11 cellular contexts compared by ENCODE assay signal in genomic region chr5:117077142-117077541, GRCh38.
DNase-seq lines count a peak whose midpoint lies in the region; ATAC-seq, FAIRE-seq and TF ChIP-seq lines count a peak whose summit lies in the region.
"Had no signal": no experiment of that assay in that cellular context is flagged by ENCODE, and none has a peak within 500 bp of the region (broad histone marks: within the 10 kb centered on the region; RNA-seq: fewer than 3 reads in every experiment).

No MANE protein-coding gene starts in this region.

- TF ChIP-seq EP300 in SK-N-SH (IDR thresholded peaks at IDR 0.05; ENCODE audit: borderline replicate concordance in 1 of 2, low read depth in 1 of 2, low read length in 1 of 2), result no peak

- H3K4me1 ChIP-seq in SK-N-SH (ENCODE audit: control insufficient read depth in 1 of 2, insufficient read depth in 2 of 2, low read depth in 1 of 2, low read length in 1 of 2) (no peaks in the 10 kb centered on the region), smooth muscle cell (ENCODE audit: low read depth) (no peaks in the 10 kb centered on the region)
- H3K4me1 ChIP-seq: BLaER1 treated with 17β-estradiol and CSF1 and Interleukin-3, amounts not matched to agents 10 nM and 100 nM had no signal

- no peak for FAIRE-seq in bronchial epithelial cell (lab: Jason Lieb, UNC)

- H3K4me3 ChIP-seq in SK-N-SH (ENCODE audit: low read depth in 2 of 2, low read length in 1 of 2) (peak overlapping the region in 1 of 2 experiments; percentile 13; a peak in 1 of 4 replicates), bronchial epithelial cell (ENCODE audit: low read depth, low read length) (no peak overlapping the region), smooth muscle cell (no peak overlapping the region)
- H3K4me3 ChIP-seq: BLaER1 treated with 17β-estradiol and CSF1 and Interleukin-3, amounts not matched to agents 10 nM and 100 nM had no signal

- CTCF ChIA-PET in SK-N-SH (lab: Yijun Ruan, JAX), result no interaction called here

- H3K9me3 ChIP-seq in SK-N-SH (no peaks in the 10 kb centered on the region), smooth muscle cell (replicated peaks; ENCODE audit: low read depth) (no peaks in the 10 kb centered on the region)

- POLR2A ChIA-PET in SK-N-SH (lab: Yijun Ruan, JAX), result no interaction called here

- peak; percentile 40 for TF ChIP-seq RAD21 in SK-N-SH (IDR thresholded peaks at IDR 0.05; ENCODE audit: low read length)

- no peaks in the 10 kb centered on the region for H4K20me1 ChIP-seq in SK-N-SH (ENCODE audit: insufficient read depth)
- H4K20me1 ChIP-seq in smooth muscle cell (ENCODE audit: low read depth), result no peaks in the 10 kb centered on the region
- H4K20me1 ChIP-seq: BLaER1 treated with 17β-estradiol and CSF1 and Interleukin-3, amounts not matched to agents 10 nM and 100 nM had no signal

- H3K9ac ChIP-seq in SK-N-SH, result no peak overlapping the region
- H3K9ac ChIP-seq in smooth muscle cell (ENCODE audit: low read depth), result no peak overlapping the region
- H3K9ac ChIP-seq: BLaER1 treated with 17β-estradiol and CSF1 and Interleukin-3, amounts not matched to agents 10 nM and 100 nM had no signal

- ATAC-seq in SK-N-SH treated with all-trans-retinoic acid at 6 μM for 48 hours (no peak), HG03139 (IDR thresholded peaks at IDR 0.05; ENCODE audit: unreplicated experiment) (no peak), GM21367 (IDR thresholded peaks at IDR 0.05; ENCODE audit: unreplicated experiment) (no peak)

- H3K79me2 ChIP-seq in SK-N-SH (ENCODE audit: insufficient read depth), result no peaks in the 10 kb centered on the region
- no peaks in the 10 kb centered on the region for H3K79me2 ChIP-seq in smooth muscle cell (ENCODE audit: low read depth)

- H3F3A ChIP-seq in SK-N-SH (replicated peaks; ENCODE audit: insufficient read depth), result no peaks in the 10 kb centered on the region
- no peaks in the 10 kb centered on the region for H3F3A ChIP-seq in smooth muscle cell (ENCODE audit: low read depth)

- DNase-seq in SK-N-SH (no peak), Kasumi-1 (lab: John Stamatoyannopoulos, UW) (peak; percentile 35 to 60), bronchial epithelial cell (ENCODE audit: low read depth) (peak; percentile 30), smooth muscle cell (lab: John Stamatoyannopoulos, UW; ENCODE audit: unreplicated experiment) (no peak), superior temporal gyrus (ENCODE audit: extremely low spot score) (no peak)
- DNase-seq: activated naive CD4-positive, alpha-beta T cell treated with anti-CD3 and anti-CD28 coated beads, Interleukin-2, amount 50 U/mL, for 16 hours; NCI-H774 had no signal

- H3K36me3 ChIP-seq in SK-N-SH (replicated peaks in 1 of 2; ENCODE audit: control insufficient read depth in 1 of 2, insufficient read depth in 2 of 2, low read length in 1 of 2), result no peaks in the 10 kb centered on the region
- H3K36me3 ChIP-seq in bronchial epithelial cell (ENCODE audit: control insufficient read depth, insufficient read depth, low read length), result no peaks in the 10 kb centered on the region
- H3K36me3 ChIP-seq in smooth muscle cell (ENCODE audit: low read depth), result no peaks in the 10 kb centered on the region
- H3K36me3 ChIP-seq: BLaER1 treated with 17β-estradiol and CSF1 and Interleukin-3, amounts not matched to agents 10 nM and 100 nM had no signal

- WGBS in SK-N-SH (ENCODE audit: low lambda C conversion rate), result 36% methylated on average over 2 of the region's 2 CpGs
- WGBS in smooth muscle cell (ENCODE audit: low lambda C conversion rate), result 73% methylated on average over 2 of the region's 2 CpGs

- H3K27ac ChIP-seq in SK-N-SH (ENCODE audit: low read depth in 2 of 2, low read length in 1 of 2), result no peak overlapping the region
- no peak overlapping the region for H3K27ac ChIP-seq in smooth muscle cell (ENCODE audit: low read depth)
- H3K27ac ChIP-seq: BLaER1 treated with 17β-estradiol and CSF1 and Interleukin-3, amounts not matched to agents 10 nM and 100 nM had no signal

- peak; percentile 29 for TF ChIP-seq CTCF in SK-N-SH (IDR thresholded peaks at IDR 0.05)
- peak; percentile 50 for TF ChIP-seq CTCF in bronchial epithelial cell (IDR thresholded peaks at IDR 0.05; ENCODE audit: insufficient read depth, low read length, severe bottlenecking)
- peak; percentile 57 for TF ChIP-seq CTCF in smooth muscle cell (IDR thresholded peaks at IDR 0.05; ENCODE audit: borderline replicate concordance, insufficient read depth, poor library complexity, severe bottlenecking)

- H3K9me2 ChIP-seq in SK-N-SH, result no peaks in the 10 kb centered on the region

- H3K4me2 ChIP-seq in SK-N-SH (no peak overlapping the region), smooth muscle cell (no peak overlapping the region)
- H3K4me2 ChIP-seq: BLaER1 treated with 17β-estradiol and CSF1 and Interleukin-3, amounts not matched to agents 10 nM and 100 nM had no signal

- H3K27me3 ChIP-seq in SK-N-SH (ENCODE audit: insufficient read depth) (no peaks in the 10 kb centered on the region), bronchial epithelial cell (ENCODE audit: control insufficient read depth, insufficient read depth, low read length) (no peaks in the 10 kb centered on the region), smooth muscle cell (ENCODE audit: low read depth) (no peaks in the 10 kb centered on the region)
- H3K27me3 ChIP-seq: BLaER1 treated with 17β-estradiol and CSF1 and Interleukin-3, amounts not matched to agents 10 nM and 100 nM had no signal

- H2AFZ ChIP-seq in SK-N-SH (ENCODE audit: low read depth), result no peak overlapping the region
- H2AFZ ChIP-seq in smooth muscle cell (ENCODE audit: low read depth), result peak overlapping the region; percentile 57

TF ChIP-seq in SK-N-SH, 30 proteins besides CTCF, POLR2A, EP300 and RAD21:
- TF ChIP-seq POLR2AphosphoS5 (IDR thresholded peaks at IDR 0.05; ENCODE audit: low read depth, low read length) (no peak), ELF1 (IDR thresholded peaks at IDR 0.05) (no peak), PBX3 (IDR thresholded peaks at IDR 0.05) (no peak), TEAD4 (IDR thresholded peaks at IDR 0.05; ENCODE audit: borderline replicate concordance, insufficient read depth) (no peak), GABPA (IDR thresholded peaks at IDR 0.05; ENCODE audit: low read depth) (no peak), FOXM1 (IDR thresholded peaks at IDR 0.05; ENCODE audit: low read depth) (no peak), TCF12 (IDR thresholded peaks at IDR 0.05) (no peak), JUND (IDR thresholded peaks at IDR 0.05) (no peak), SMC3 (IDR thresholded peaks at IDR 0.05; ENCODE audit: low read depth, low read length) (no peak), USF2 (IDR thresholded peaks at IDR 0.05; ENCODE audit: borderline replicate concordance, low read depth, low read length) (no peak), FOSL2 (IDR thresholded peaks at IDR 0.05; ENCODE audit: borderline replicate concordance, low read depth) (no peak)
TF ChIP-seq in SK-N-SH: peak in this region for 0.

TF ChIP-seq in SK-N-SH treated with all-trans-retinoic acid at 6 μM for 48 hours, 23 proteins besides CTCF, POLR2A, EP300 and RAD21:
- no peak for TF ChIP-seq TOX (CRISPR knock-in tag; IDR thresholded peaks at IDR 0.05; ENCODE audit: borderline replicate concordance)
- TF ChIP-seq PATZ1 (CRISPR knock-in tag; IDR thresholded peaks at IDR 0.05; ENCODE audit: borderline replicate concordance), result no peak
- no peak for TF ChIP-seq ZFP3 (CRISPR knock-in tag; IDR thresholded peaks at IDR 0.05)
- no peak for TF ChIP-seq RARB (CRISPR knock-in tag; IDR thresholded peaks at IDR 0.05)
- no peak for TF ChIP-seq ESRRG (CRISPR knock-in tag; IDR thresholded peaks at IDR 0.05)
- no peak for TF ChIP-seq ZFP30 (CRISPR knock-in tag; IDR thresholded peaks at IDR 0.05)

Comparison
In these comparisons a context has a peak if more than half of its experiments do, and no peak if none do; other contexts are left out.
1. DNase-seq: peak in Kasumi-1 (2 of 2) and bronchial epithelial cell (single experiment); none in SK-N-SH (single experiment), smooth muscle cell (single experiment) and superior temporal gyrus (single experiment).
2. Peak in every context shown above with its lines, with median percentiles within 50 percentile points of each other: CTCF ChIP-seq.